In genomic region chr14:77059276-77059934, GRCh38 we compare ENCODE assay signal across 8 cellular contexts. TPM values are rescaled to one million over a fixed set of nuclear protein-coding genes. Genes with fewer than 3 reads are reported as not detected.
DNase-seq lines count a peak whose midpoint lies in the region; ATAC-seq and TF ChIP-seq lines count a peak whose summit lies in the region.

No MANE protein-coding gene starts in this region.

- no peak overlapping the region for H3K4me3 ChIP-seq in cardiac fibroblast (replicated peaks in 1 of 2; ENCODE audit: low read depth in 2 of 2, low read length in 2 of 2)

- H3K4me3 Mint-ChIP-seq in stimulated activated naive B cell treated with anti-CD40 and anti-IgM and Interleukin-4, amounts not matched to agents 10 μg/mL and 1 μg/mL and 100 μg/mL, for 72 hours = no peak overlapping the region
- H3K4me3 Mint-ChIP-seq in stimulated activated memory B cell treated with anti-CD40 and anti-IgM and Interleukin-4, amounts not matched to agents 10 μg/mL and 1 μg/mL and 100 μg/mL, for 72 hours = no peak overlapping the region

- no peaks in the 10 kb centered on the region for H3K36me3 Mint-ChIP-seq in stimulated activated naive B cell treated with anti-CD40 and anti-IgM and Interleukin-4, amounts not matched to agents 10 μg/mL and 1 μg/mL and 100 μg/mL, for 72 hours
- H3K36me3 Mint-ChIP-seq in stimulated activated memory B cell treated with anti-CD40 and anti-IgM and Interleukin-4, amounts not matched to agents 10 μg/mL and 1 μg/mL and 100 μg/mL, for 72 hours = no peaks in the 10 kb centered on the region

- H3K4me1 Mint-ChIP-seq in stimulated activated naive B cell treated with anti-CD40 and anti-IgM and Interleukin-4, amounts not matched to agents 10 μg/mL and 1 μg/mL and 100 μg/mL, for 72 hours = peaks cover 0 to 3% of the 10 kb centered on the region in 2 donors
- H3K4me1 Mint-ChIP-seq in stimulated activated memory B cell treated with anti-CD40 and anti-IgM and Interleukin-4, amounts not matched to agents 10 μg/mL and 1 μg/mL and 100 μg/mL, for 72 hours = peaks cover 8% of the 10 kb centered on the region

- H3K9me3 Mint-ChIP-seq in stimulated activated naive B cell treated with anti-CD40 and anti-IgM and Interleukin-4, amounts not matched to agents 10 μg/mL and 1 μg/mL and 100 μg/mL, for 72 hours = no peaks in the 10 kb centered on the region
- no peaks in the 10 kb centered on the region for H3K9me3 Mint-ChIP-seq in stimulated activated memory B cell treated with anti-CD40 and anti-IgM and Interleukin-4, amounts not matched to agents 10 μg/mL and 1 μg/mL and 100 μg/mL, for 72 hours

- no peak for ATAC-seq in stimulated activated naive B cell treated with anti-CD40 and anti-IgM and Interleukin-4, amounts not matched to agents 10 μg/mL and 1 μg/mL and 100 μg/mL, for 72 hours (replicated peaks)
- ATAC-seq in stimulated activated memory B cell treated with anti-CD40 and anti-IgM and Interleukin-4, amounts not matched to agents 10 μg/mL and 1 μg/mL and 100 μg/mL, for 72 hours = no peak
- no peak for ATAC-seq in GM18858 (IDR thresholded peaks at IDR 0.05; ENCODE audit: unreplicated experiment)

- no peak overlapping the region for H3K27ac Mint-ChIP-seq in stimulated activated naive B cell treated with anti-CD40 and anti-IgM and Interleukin-4, amounts not matched to agents 10 μg/mL and 1 μg/mL and 100 μg/mL, for 72 hours
- H3K27ac Mint-ChIP-seq in stimulated activated memory B cell treated with anti-CD40 and anti-IgM and Interleukin-4, amounts not matched to agents 10 μg/mL and 1 μg/mL and 100 μg/mL, for 72 hours = no peak overlapping the region

- DNase-seq in NCI-H345 (lab: John Stamatoyannopoulos, UW) = peak; percentile 32
- DNase-seq in NCI-H345 treated with DMSO at 0.1 percent for 48 hours (lab: John Stamatoyannopoulos, UW; ENCODE audit: unreplicated experiment) = no peak
- DNase-seq in NCI-H526 treated with DMSO at 0.1 percent for 48 hours (lab: John Stamatoyannopoulos, UW) = peak; percentile 22
- peak; percentile 86 to 87 for DNase-seq in cardiac fibroblast (ENCODE audit: low read depth in 2 of 2)
- DNase-seq in lung microvascular endothelial cell (ENCODE audit: low read depth in 2 of 2) = peak; percentile 85 to 98
- no peak for DNase-seq in stimulated activated naive B cell treated with anti-CD40 and anti-IgM and Interleukin-4, amounts not matched to agents 10 μg/mL and 1 μg/mL and 100 μg/mL, for 72 hours

- peak; percentile 45 for TF ChIP-seq CTCF in cardiac fibroblast (IDR thresholded peaks at IDR 0.05; ENCODE audit: low read depth, low read length)

- H3K27me3 Mint-ChIP-seq in stimulated activated naive B cell treated with anti-CD40 and anti-IgM and Interleukin-4, amounts not matched to agents 10 μg/mL and 1 μg/mL and 100 μg/mL, for 72 hours = no peaks in the 10 kb centered on the region
- H3K27me3 Mint-ChIP-seq in stimulated activated memory B cell treated with anti-CD40 and anti-IgM and Interleukin-4, amounts not matched to agents 10 μg/mL and 1 μg/mL and 100 μg/mL, for 72 hours = no peaks in the 10 kb centered on the region

RNA-seq across cellular contexts. Expression of gene IRF2BPL, which starts 30.9 kb away (rescaled TPM):
- 5.4 and 10.1 TPM in 2 replicates for total RNA-seq in lung microvascular endothelial cell

RNA-seq across cellular contexts. Expression of gene CIPC, which starts 38.7 kb away (rescaled TPM):
- total RNA-seq in lung microvascular endothelial cell = 7.0 and 9.5 TPM in 2 replicates

Comparison
In these comparisons a context has a peak if more than half of its experiments do, and no peak if none do; other contexts are left out.
1. DNase-seq: peak in NCI-H345 (single experiment), NCI-H526 treated with DMSO at 0.1 percent for 48 hours (single experiment), cardiac fibroblast (2 of 2) and lung microvascular endothelial cell (2 of 2); none in NCI-H345 treated with DMSO at 0.1 percent for 48 hours (single experiment) and stimulated activated naive B cell treated with anti-CD40 and anti-IgM and Interleukin-4, amounts not matched to agents 10 μg/mL and 1 μg/mL and 100 μg/mL, for 72 hours (single experiment).